Comparison of ENCODE assay signal across 1 cellular context in genomic region chr9:127166651-127167524, GRCh38.
A peak's percentile ranks its signal among the peaks of the same experiment; 100 is the strongest.
TF ChIP-seq lines count a peak whose summit lies in the region.

No MANE protein-coding gene starts in this region.

TF ChIP-seq in K562, 482 proteins besides CTCF, POLR2A, EP300 and RAD21 (continued from another document and continues in another):
- TF ChIP-seq THAP7 (CRISPR knock-in tag; IDR thresholded peaks at IDR 0.05) (no peak), U2AF1 (optimal IDR thresholded peaks at IDR 0.05; ENCODE audit: low read depth, low read length) (no peak), ZNF133 (CRISPR knock-in tag; IDR thresholded peaks at IDR 0.05) (no peak), SOX6 (IDR thresholded peaks at IDR 0.05) (no peak), OTX1 (CRISPR knock-in tag; IDR thresholded peaks at IDR 0.05) (no peak), STAT6 (CRISPR knock-in tag; IDR thresholded peaks at IDR 0.05) (no peak), SRSF9 (IDR thresholded peaks at IDR 0.05; ENCODE audit: borderline replicate concordance, low read depth, low read length) (no peak), ZNF253 (CRISPR knock-in tag; conservative IDR thresholded peaks at IDR 0.05) (no peak), ZNF398 (CRISPR knock-in tag; IDR thresholded peaks at IDR 0.05) (no peak), CBX1 (IDR thresholded peaks at IDR 0.05; ENCODE audit: low read depth) (no peak), NKRF (IDR thresholded peaks at IDR 0.05; ENCODE audit: borderline replicate concordance) (no peak), XRCC5 (IDR thresholded peaks at IDR 0.05; ENCODE audit: low read depth, low read length) (no peak), FOXJ2 (tag; IDR thresholded peaks at IDR 0.05) (no peak), HSF4 (CRISPR knock-in tag; IDR thresholded peaks at IDR 0.05; ENCODE audit: borderline replicate concordance) (no peak), PHF20 (IDR thresholded peaks at IDR 0.05; ENCODE audit: partially characterized antibody) (no peak), PURB (CRISPR knock-in tag; IDR thresholded peaks at IDR 0.05; ENCODE audit: low read depth) (no peak), THRB (CRISPR knock-in tag; conservative IDR thresholded peaks at IDR 0.05) (no peak), ZNF77 (CRISPR knock-in tag; IDR thresholded peaks at IDR 0.05) (no peak), CTCFL (IDR thresholded peaks at IDR 0.05; ENCODE audit: borderline replicate concordance, insufficient read depth, low read depth, low read length, poor library complexity, severe bottlenecking) (no peak), HDAC8 (tag; IDR thresholded peaks at IDR 0.05) (no peak), RREB1 (CRISPR knock-in tag; IDR thresholded peaks at IDR 0.05) (no peak), TBP (optimal IDR thresholded peaks at IDR 0.05; ENCODE audit: low read depth, low read length) (no peak), JUN (IDR thresholded peaks at IDR 0.05; ENCODE audit: borderline replicate concordance, low read depth, low read length) (peak; percentile 65), JUN (CRISPR knock-in tag; IDR thresholded peaks at IDR 0.05; ENCODE audit: borderline replicate concordance) (no peak), ZNF408 (CRISPR knock-in tag; IDR thresholded peaks at IDR 0.05; ENCODE audit: low read depth) (no peak), SMARCA4 (IDR thresholded peaks at IDR 0.05) (peak; percentile 76), ZFP30 (CRISPR knock-in tag; IDR thresholded peaks at IDR 0.05; ENCODE audit: borderline replicate concordance) (no peak), EZH2 (IDR thresholded peaks at IDR 0.05; ENCODE audit: borderline replicate concordance, low read depth, low read length) (no peak), MAZ (CRISPR knock-in tag; conservative IDR thresholded peaks at IDR 0.05 in 1 of 2, IDR thresholded peaks at IDR 0.05 in 1 of 2) (no peak), GTF2F1 (IDR thresholded peaks at IDR 0.05; ENCODE audit: low read depth, low read length) (no peak), ZKSCAN8 (CRISPR knock-in tag; IDR thresholded peaks at IDR 0.05) (no peak), HMGXB4 (CRISPR knock-in tag; IDR thresholded peaks at IDR 0.05) (no peak), CBFA2T2 (conservative IDR thresholded peaks at IDR 0.05) (peak; percentile 66), E2F6 (IDR thresholded peaks at IDR 0.05; ENCODE audit: borderline replicate concordance in 1 of 2, extremely low read depth in 1 of 2, insufficient read depth in 1 of 2, insufficient read length in 1 of 2, low read depth in 1 of 2, low read length in 1 of 2, poor library complexity in 1 of 2, severe bottlenecking in 1 of 2) (peak in 1 of 2 experiments; percentile 34), HDGF (IDR thresholded peaks at IDR 0.05) (no peak), POLR2AphosphoS5 (IDR thresholded peaks at IDR 0.05; ENCODE audit: control insufficient read depth, insufficient read depth, low read depth, low read length) (no peak), MTA1 (IDR thresholded peaks at IDR 0.05; ENCODE audit: borderline replicate concordance) (0 out of 2 replicates have a peak, but pooled peaks have one; percentile 47), GABPB2 (CRISPR knock-in tag; conservative IDR thresholded peaks at IDR 0.05) (no peak), E2F4 (CRISPR knock-in tag; IDR thresholded peaks at IDR 0.05; ENCODE audit: low read depth) (no peak), HNRNPUL1 (IDR thresholded peaks at IDR 0.05; ENCODE audit: low read length) (no peak), SRF (CRISPR knock-in tag; IDR thresholded peaks at IDR 0.05) (peak in 1 of 2 experiments; percentile 46; a peak in 2 of 4 replicates), ZNF766 (CRISPR knock-in tag; conservative IDR thresholded peaks at IDR 0.05) (no peak), ZBTB7A (IDR thresholded peaks at IDR 0.05; ENCODE audit: borderline replicate concordance, control insufficient read depth, low read depth, low read length) (no peak)
